ENCODE assay signal across 11 cellular contexts in genomic region chr5:132001647-132002561, GRCh38. TPM values are rescaled to one million over a fixed set of nuclear protein-coding genes. Genes with fewer than 3 reads are reported as not detected.
A peak's percentile ranks its signal among the peaks of the same experiment; 100 is the strongest.
DNase-seq lines count a peak whose midpoint lies in the region; ATAC-seq and TF ChIP-seq lines count a peak whose summit lies in the region.
"Had no signal": no experiment of that assay in that cellular context is flagged by ENCODE, and none has a peak within 500 bp of the region (broad histone marks: within the 10 kb centered on the region; RNA-seq: fewer than 3 reads in every experiment).

No MANE protein-coding gene starts in this region.

- H3K4me3 Mint-ChIP-seq in activated CD4-positive, alpha-beta memory T cell treated with anti-CD3 and anti-CD28 coated beads for 36 hours, result no peak overlapping the region
- H3K4me3 Mint-ChIP-seq: stimulated activated memory B cell treated with anti-CD40 and anti-IgM and Interleukin-4, amounts not matched to agents 10 μg/mL and 1 μg/mL and 100 μg/mL, for 72 hours had no signal

- H3K9ac ChIP-seq in Loucy (ENCODE audit: low read depth, low read length, poor library complexity, severe bottlenecking), result peak overlapping the region; percentile 57

- no peak overlapping the region for H3K27ac Mint-ChIP-seq in activated CD4-positive, alpha-beta memory T cell treated with anti-CD3 and anti-CD28 coated beads for 36 hours
- H3K27ac Mint-ChIP-seq: stimulated activated memory B cell treated with anti-CD40 and anti-IgM and Interleukin-4, amounts not matched to agents 10 μg/mL and 1 μg/mL and 100 μg/mL, for 72 hours had no signal

- peak overlapping the region; percentile 91 for H3K4me2 ChIP-seq in Loucy (ENCODE audit: low read depth, low read length, poor library complexity, severe bottlenecking)

- peaks cover 8% of the 10 kb centered on the region; the same call in 1 of the 2 replicates for H3K79me2 ChIP-seq in Loucy (ENCODE audit: insufficient read depth, low read length)

- peak; percentile 68 for DNase-seq in EL
- peak in 4 of 10 donors; percentile 22 to 38 (median 29) for DNase-seq in dorsolateral prefrontal cortex
- DNase-seq in myocyte (ENCODE audit: low read depth), result peak; percentile 68
- no peak for DNase-seq in GM10248 (ENCODE audit: extremely low spot score)
- DNase-seq in activated CD4-positive, alpha-beta memory T cell treated with anti-CD3 and anti-CD28 coated beads for 36 hours, result no peak
- DNase-seq: activated CD8-positive, alpha-beta memory T cell treated with anti-CD3 and anti-CD28 coated beads for 24 hours; DMS79 had no signal

- intact Hi-C loops in dorsolateral prefrontal cortex (cut with DNase I), result loop anchor here (2.0 to 10.0 kb wide), 2 partner anchors 15 to 837 kb away; partner anchors contain the start of gene HINT1 (in 1 of the 2)
- intact Hi-C loops in activated CD4-positive, alpha-beta memory T cell treated with anti-CD3 and anti-CD28 coated beads for 36 hours (cut with micrococcal nuclease), result no loop called here

- peak overlapping the region; percentile 66 to 99 (median 93) for H3K27ac ChIP-seq in dorsolateral prefrontal cortex

- no peaks in the 10 kb centered on the region for H3K27me3 Mint-ChIP-seq in activated CD4-positive, alpha-beta memory T cell treated with anti-CD3 and anti-CD28 coated beads for 36 hours

- H2AFZ ChIP-seq in Loucy (ENCODE audit: low read length), result no peak overlapping the region

- H3K4me1 ChIP-seq in Loucy (ENCODE audit: insufficient read depth, low read length, poor library complexity, severe bottlenecking), result peaks cover 64% of the 10 kb centered on the region

- TF ChIP-seq CTCF in Loucy (conservative IDR thresholded peaks at IDR 0.05; ENCODE audit: low read length) (no peak), dorsolateral prefrontal cortex (IDR thresholded peaks at IDR 0.05 in 54 of 56, conservative IDR thresholded peaks at IDR 0.05 in 2 of 56; ENCODE audit: low read depth in 1 of 56, partially characterized antibody in 56 of 56) (no peak), GM10248 (IDR thresholded peaks at IDR 0.05; ENCODE audit: control extremely low read depth, extremely low read depth, low read depth, missing control alignments) (no peak)

- CTCF ChIA-PET in GM10248 (lab: Yijun Ruan, JAX), result interaction anchor here (1.9 kb wide), 1 partner anchor 412 kb away, joined by 11 read pairs; no protein-coding TSS in a partner anchor
- CTCF ChIA-PET in activated CD4-positive, alpha-beta memory T cell treated with anti-CD3 and anti-CD28 coated beads for 36 hours (lab: Charles Lee), result interaction anchor here (0.6 to 1.9 kb wide), 4 partner anchors 164 to 579 kb away, joined by 3 to 9 read pairs (median 3); no protein-coding TSS in a partner anchor

- H3K27me3 ChIP-seq in Loucy (ENCODE audit: insufficient read depth, low read length, poor library complexity, severe bottlenecking) (no peaks in the 10 kb centered on the region), dorsolateral prefrontal cortex (no peaks in the 10 kb centered on the region)

- no peaks in the 10 kb centered on the region for H3K9me3 Mint-ChIP-seq in activated CD4-positive, alpha-beta memory T cell treated with anti-CD3 and anti-CD28 coated beads for 36 hours
- H3K9me3 Mint-ChIP-seq: stimulated activated memory B cell treated with anti-CD40 and anti-IgM and Interleukin-4, amounts not matched to agents 10 μg/mL and 1 μg/mL and 100 μg/mL, for 72 hours had no signal

- H3F3A ChIP-seq in Loucy (ENCODE audit: low read depth), result peaks cover 9% of the 10 kb centered on the region; the same call in 1 of the 2 replicates

- H3K9me2 ChIP-seq in Loucy (replicated peaks; ENCODE audit: low read depth, low read length), result no peaks in the 10 kb centered on the region

- no peaks in the 10 kb centered on the region for H3K9me3 ChIP-seq in Loucy (ENCODE audit: insufficient read depth, low read depth, low read length)

- no peaks in the 10 kb centered on the region for H4K20me1 ChIP-seq in Loucy (ENCODE audit: insufficient read depth, low read length, poor library complexity, severe bottlenecking)

- no peaks in the 10 kb centered on the region for H3K36me3 Mint-ChIP-seq in activated CD4-positive, alpha-beta memory T cell treated with anti-CD3 and anti-CD28 coated beads for 36 hours
- H3K36me3 Mint-ChIP-seq: stimulated activated memory B cell treated with anti-CD40 and anti-IgM and Interleukin-4, amounts not matched to agents 10 μg/mL and 1 μg/mL and 100 μg/mL, for 72 hours had no signal

- ATAC-seq in GM18861 (IDR thresholded peaks at IDR 0.05; ENCODE audit: unreplicated experiment) (no peak), GM21576 (IDR thresholded peaks at IDR 0.05; ENCODE audit: unreplicated experiment) (no peak)
- ATAC-seq: stimulated activated memory B cell treated with anti-CD40 and anti-IgM and Interleukin-4, amounts not matched to agents 10 μg/mL and 1 μg/mL and 100 μg/mL, for 72 hours had no signal

- POLR2A ChIA-PET in GM10248 (lab: Yijun Ruan, JAX), result no interaction called here
- POLR2A ChIA-PET in activated CD4-positive, alpha-beta memory T cell treated with anti-CD3 and anti-CD28 coated beads for 36 hours (lab: Charles Lee), result no interaction called here

- H3K4me3 ChIP-seq in Loucy (ENCODE audit: low read length, poor library complexity, severe bottlenecking) (peak overlapping the region; percentile 78), dorsolateral prefrontal cortex (no peak overlapping the region)

- no peaks in the 10 kb centered on the region for H3K36me3 ChIP-seq in Loucy (ENCODE audit: insufficient read depth, low read length)

- H3K4me1 Mint-ChIP-seq in activated CD4-positive, alpha-beta memory T cell treated with anti-CD3 and anti-CD28 coated beads for 36 hours (ENCODE audit: low read depth), result peaks cover 48% of the 10 kb centered on the region
- H3K4me1 Mint-ChIP-seq: stimulated activated memory B cell treated with anti-CD40 and anti-IgM and Interleukin-4, amounts not matched to agents 10 μg/mL and 1 μg/mL and 100 μg/mL, for 72 hours had no signal

RNA-seq across cellular contexts. Expression of gene ACSL6, which starts 9.6 kb away (rescaled TPM):
- total RNA-seq in dorsolateral prefrontal cortex (100 to 1,000 TPM; 103 to 296 (median 177) TPM), myocyte (0.31 and 1.3 TPM in 2 replicates)
- 0.57 TPM for polyA plus RNA-seq in myocyte (2012)
- total RNA-seq in activated CD4-positive, alpha-beta memory T cell treated with anti-CD3 and anti-CD28 coated beads for 36 hours, result 1 to 10 TPM; 5.6 to 6.0 TPM

RNA-seq across cellular contexts. Expression of gene MEIKIN, which starts 56.4 kb away (rescaled TPM):
- 10 to 100 TPM in 1 of 120 experiments, 1 to 10 TPM in 82, under 1 TPM in 16, not detected in 21; 0.36 to 15.2 (median 2.4) TPM for total RNA-seq in dorsolateral prefrontal cortex
- not detected in 2 replicates for total RNA-seq in myocyte
- not detected for polyA plus RNA-seq in myocyte (2012)
- 1 to 10 TPM in 1 of 2 experiments, under 1 TPM in 1; 0.93 to 2.1 TPM for total RNA-seq in activated CD4-positive, alpha-beta memory T cell treated with anti-CD3 and anti-CD28 coated beads for 36 hours

RNA-seq across cellular contexts. Expression of gene IL3, which starts 58.6 kb away (rescaled TPM):
- total RNA-seq in dorsolateral prefrontal cortex, result not detected
- not detected in 2 replicates for total RNA-seq in myocyte
- not detected for polyA plus RNA-seq in myocyte (2012)
- total RNA-seq in activated CD4-positive, alpha-beta memory T cell treated with anti-CD3 and anti-CD28 coated beads for 36 hours, result 10 to 100 TPM; 23.1 to 23.3 TPM

Comparison
In these comparisons a context has a peak if more than half of its experiments do, and no peak if none do; other contexts are left out.
1. DNase-seq: peak in EL (single experiment) and myocyte (single experiment); none in GM10248 (single experiment) and activated CD4-positive, alpha-beta memory T cell treated with anti-CD3 and anti-CD28 coated beads for 36 hours (single experiment).
2. RNA of gene ACSL6, which starts 9.6 kb away (total RNA-seq): 103 to 296 TPM in dorsolateral prefrontal cortex; 5.6 to 6.0 TPM in activated CD4-positive, alpha-beta memory T cell treated with anti-CD3 and anti-CD28 coated beads for 36 hours and 0.31 to 1.3 TPM in myocyte; every median in the first group is over 10 times any median in the second.
3. RNA of gene IL3, which starts 58.6 kb away (total RNA-seq): 23.1 to 23.3 TPM in activated CD4-positive, alpha-beta memory T cell treated with anti-CD3 and anti-CD28 coated beads for 36 hours; not detected in dorsolateral prefrontal cortex and not detected in myocyte; every median in the first group is over 10 times any median in the second.